Comparison of ENCODE assay signal across 27 cellular contexts in the genomic region with DNA sequence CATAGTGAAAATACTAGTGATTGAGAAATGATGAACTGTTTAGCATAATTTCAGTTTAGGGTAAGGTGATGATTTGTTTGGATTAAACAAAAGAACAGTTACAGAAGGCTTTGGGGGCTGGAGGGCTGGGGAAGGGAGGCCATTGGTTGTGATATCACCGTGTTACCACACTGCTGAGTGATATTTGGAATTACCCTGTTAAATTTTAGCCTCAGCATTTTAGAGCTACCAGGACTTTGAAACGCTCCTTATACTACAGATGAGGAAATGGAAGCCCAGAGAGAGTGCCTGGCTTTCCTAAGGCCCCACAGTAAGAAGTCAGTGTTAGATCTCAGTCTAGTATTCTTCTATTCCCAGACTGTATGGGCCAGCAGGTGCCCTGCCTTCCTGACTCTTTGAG. TPM values are rescaled to one million over a fixed set of nuclear protein-coding genes. Genes with fewer than 3 reads are reported as not detected.
"Had no signal": no experiment of that assay in that cellular context is flagged by ENCODE, and none has a peak within 500 bp of the region (broad histone marks: within the 10 kb centered on the region; RNA-seq: fewer than 3 reads in every experiment).

No MANE protein-coding gene starts in this region.

- ATAC-seq: gastrocnemius medialis; left ventricle myocardium superior; mucosa of descending colon; natural killer cell treated with Interleukin-12 subunit alpha and Interleukin-12 subunit beta and Interleukin-15 and Interleukin-18, amount 100 ng/mL, for 72 hours; psoas muscle; right cardiac atrium had no signal

- DNase-seq: colonic mucosa; effector CD8-positive, alpha-beta T cell; endodermal cell; foreskin fibroblast; gastrocnemius medialis; head of caudate nucleus; left ventricle myocardium superior; mesenchymal stem cell; mucosa of descending colon; naive B cell; nucleus accumbens; psoas muscle; right cardiac atrium; stimulated activated CD4-positive, alpha-beta T cell treated with anti-CD3 and anti-CD28 coated beads, Interleukin-15, amount 100 ng/mL, for 24 hours; stimulated activated CD4-positive, alpha-beta T cell treated with anti-CD3 and anti-CD28 coated beads, Interleukin-2, amount 100 ng/mL, for 48 hours; stimulated activated naive B cell treated with anti-CD40 and anti-IgM and Interleukin-4, amounts not matched to agents 10 μg/mL and 1 μg/mL and 100 μg/mL, for 72 hours; upper lobe of left lung had no signal

- H3K4me3 ChIP-seq: colonic mucosa, gastrocnemius medialis, lung, mucosa of descending colon, psoas muscle, skin epidermis, thoracic aorta, tibial nerve, upper lobe of left lung had no signal

- H3K9me3 ChIP-seq: colonic mucosa, gastrocnemius medialis, mucosa of descending colon, psoas muscle, thoracic aorta, tibial nerve, upper lobe of left lung had no signal

- H3K36me3 ChIP-seq: colonic mucosa, gastrocnemius medialis, thoracic aorta, tibial nerve, upper lobe of left lung had no signal

- H3K27ac Mint-ChIP-seq: dendritic cell treated with granulocyte-macrophage colony-stimulating factor and Interleukin-4, amounts not matched to agents 40 ng/mL and 50 ng/mL, for 4 days; endodermal cell; mesothelial cell of epicardium; natural killer cell treated with Interleukin-12 subunit alpha and Interleukin-12 subunit beta and Interleukin-15 and Interleukin-18, amount 100 ng/mL, for 72 hours; stimulated activated naive B cell treated with anti-CD40 and anti-IgM and Interleukin-4, amounts not matched to agents 10 μg/mL and 1 μg/mL and 100 μg/mL, for 72 hours; stimulated activated naive CD8-positive, alpha-beta T cell treated with anti-CD3 and anti-CD28 coated beads, Interleukin-15, Interleukin-2, amounts not matched to agents 100 ng/mL and 50 ng/mL, for 24 hours had no signal

- H3K4me1 ChIP-seq: colonic mucosa, tibial nerve, upper lobe of left lung had no signal

- H3K4me3 Mint-ChIP-seq: dendritic cell treated with granulocyte-macrophage colony-stimulating factor and Interleukin-4, amounts not matched to agents 40 ng/mL and 50 ng/mL, for 4 days; endodermal cell; mesothelial cell of epicardium; naive B cell; natural killer cell treated with Interleukin-12 subunit alpha and Interleukin-12 subunit beta and Interleukin-15 and Interleukin-18, amount 100 ng/mL, for 72 hours; neural crest cell; stimulated activated naive B cell treated with anti-CD40 and anti-IgM and Interleukin-4, amounts not matched to agents 10 μg/mL and 1 μg/mL and 100 μg/mL, for 72 hours; stimulated activated naive CD8-positive, alpha-beta T cell treated with anti-CD3 and anti-CD28 coated beads, Interleukin-15, Interleukin-2, amounts not matched to agents 100 ng/mL and 50 ng/mL, for 24 hours had no signal

- H3K27ac ChIP-seq: colonic mucosa, gastrocnemius medialis, psoas muscle, skin epidermis, thoracic aorta, tibial nerve, upper lobe of left lung had no signal

- H3K27me3 Mint-ChIP-seq: dendritic cell treated with granulocyte-macrophage colony-stimulating factor and Interleukin-4, amounts not matched to agents 40 ng/mL and 50 ng/mL, for 4 days; stimulated activated naive B cell treated with anti-CD40 and anti-IgM and Interleukin-4, amounts not matched to agents 10 μg/mL and 1 μg/mL and 100 μg/mL, for 72 hours; stimulated activated naive CD8-positive, alpha-beta T cell treated with anti-CD3 and anti-CD28 coated beads, Interleukin-15, Interleukin-2, amounts not matched to agents 100 ng/mL and 50 ng/mL, for 24 hours had no signal

- H3K27me3 ChIP-seq: colonic mucosa, gastrocnemius medialis, tibial nerve, upper lobe of left lung had no signal

- H3K9me3 Mint-ChIP-seq: dendritic cell treated with granulocyte-macrophage colony-stimulating factor and Interleukin-4, amounts not matched to agents 40 ng/mL and 50 ng/mL, for 4 days; endodermal cell; mesothelial cell of epicardium; naive B cell; natural killer cell treated with Interleukin-12 subunit alpha and Interleukin-12 subunit beta and Interleukin-15 and Interleukin-18, amount 100 ng/mL, for 72 hours; neural crest cell; stimulated activated naive B cell treated with anti-CD40 and anti-IgM and Interleukin-4, amounts not matched to agents 10 μg/mL and 1 μg/mL and 100 μg/mL, for 72 hours; stimulated activated naive CD8-positive, alpha-beta T cell treated with anti-CD3 and anti-CD28 coated beads, Interleukin-15, Interleukin-2, amounts not matched to agents 100 ng/mL and 50 ng/mL, for 24 hours had no signal

- H3K4me1 Mint-ChIP-seq: endodermal cell, mesothelial cell of epicardium, naive B cell, neural crest cell had no signal

- H3K36me3 Mint-ChIP-seq: mesothelial cell of epicardium; naive B cell; natural killer cell treated with Interleukin-12 subunit alpha and Interleukin-12 subunit beta and Interleukin-15 and Interleukin-18, amount 100 ng/mL, for 72 hours; stimulated activated naive B cell treated with anti-CD40 and anti-IgM and Interleukin-4, amounts not matched to agents 10 μg/mL and 1 μg/mL and 100 μg/mL, for 72 hours had no signal

RNA-seq across cellular contexts. Expression of a gene that starts 15.6 kb away (rescaled TPM):
- total RNA-seq: esophagus mucosa had no signal
